In genomic region chr22:45516923-45517675, GRCh38 we compare ENCODE assay signal across 17 cellular contexts. TPM values are rescaled to one million over a fixed set of nuclear protein-coding genes. Genes with fewer than 3 reads are reported as not detected.
DNase-seq lines count a peak whose midpoint lies in the region; ATAC-seq, FAIRE-seq and TF ChIP-seq lines count a peak whose summit lies in the region.
"Had no signal": no experiment of that assay in that cellular context is flagged by ENCODE, and none has a peak within 500 bp of the region (broad histone marks: within the 10 kb centered on the region; RNA-seq: fewer than 3 reads in every experiment).

No MANE protein-coding gene starts in this region.

- H3K23ac ChIP-seq in mesenchymal stem cell (ENCODE audit: low read length in 2 of 2) = peak overlapping the region in 1 of 2 experiments; percentile 27

- H3K9ac ChIP-seq in mesenchymal stem cell (ENCODE audit: low read length) = no peak overlapping the region

- H3K27me3 ChIP-seq in bronchial epithelial cell (ENCODE audit: control insufficient read depth, insufficient read depth, low read length) = no peaks in the 10 kb centered on the region
- no peaks in the 10 kb centered on the region for H3K27me3 ChIP-seq in mesenchymal stem cell (ENCODE audit: control insufficient read depth in 1 of 2, insufficient read depth in 1 of 2, low read length in 2 of 2)
- no peaks in the 10 kb centered on the region for H3K27me3 ChIP-seq in uterus

- H3K27ac Mint-ChIP-seq in naive thymus-derived CD8-positive, alpha-beta T cell = no peak overlapping the region
- H3K27ac Mint-ChIP-seq: activated T-cell treated with anti-CD3 and anti-CD28 coated beads, Interleukin-2, amount 50 U/mL, for 72 hours; progenitor cell of endocrine pancreas had no signal

- no peak overlapping the region for H4K8ac ChIP-seq in mesenchymal stem cell (ENCODE audit: low read length)

- no peak overlapping the region for H2AFZ ChIP-seq in mesenchymal stem cell (ENCODE audit: low read depth, low read length)

- H3K4me1 ChIP-seq in mesenchymal stem cell (ENCODE audit: control insufficient read depth, insufficient read depth, low read depth, low read length) (peaks cover 61% of the 10 kb centered on the region), uterus (peaks cover 8 to 12% of the 10 kb centered on the region in 2 donors)

- peak; percentile 4 for DNase-seq in Right ventricle myocardium inferior (ENCODE audit: missing footprints)
- DNase-seq in Right ventricle myocardium superior = no peak
- peak; percentile 72 for DNase-seq in bronchial epithelial cell (ENCODE audit: low read depth)
- peak; percentile 59 for DNase-seq in mesenchymal stem cell
- DNase-seq in uterus = no peak
- no peak for DNase-seq in NCI-H774 (lab: John Stamatoyannopoulos, UW)
- no peak for DNase-seq in naive thymus-derived CD8-positive, alpha-beta T cell
- no peak for DNase-seq in GDM1 (lab: John Stamatoyannopoulos, UW)
- DNase-seq: activated CD4-positive, CD25-positive, alpha-beta regulatory T cell; activated T-cell treated with anti-CD3 and anti-CD28 coated beads, Interleukin-2, amount 50 U/mL, for 72 hours; DND-41; KG1; left colon; NCI-H345; SHP77 treated with DMSO at 0.1 percent for 48 hours had no signal

- H2BK120ac ChIP-seq in mesenchymal stem cell (ENCODE audit: low read depth, low read length) = no peak overlapping the region

- H2BK5ac ChIP-seq in mesenchymal stem cell (ENCODE audit: low read depth, low read length, poor library complexity, severe bottlenecking) = peak overlapping the region; percentile 77

- no peak for TF ChIP-seq POLR2A in uterus (IDR thresholded peaks at IDR 0.05)

- H3K36me3 ChIP-seq in bronchial epithelial cell (ENCODE audit: control insufficient read depth, insufficient read depth, low read length) (peaks cover 1% of the 10 kb centered on the region), mesenchymal stem cell (ENCODE audit: control insufficient read depth in 1 of 2, insufficient read depth in 2 of 2, low read depth in 1 of 2, low read length in 2 of 2) (peaks cover 30 to 50% of the 10 kb centered on the region in 2 experiments), uterus (no peaks in the 10 kb centered on the region)

- no peaks in the 10 kb centered on the region for H3K4me1 Mint-ChIP-seq in naive thymus-derived CD8-positive, alpha-beta T cell

- no peak for FAIRE-seq in bronchial epithelial cell (lab: Jason Lieb, UNC)

- H3K79me1 ChIP-seq in mesenchymal stem cell (replicated peaks; ENCODE audit: low read length, poor library complexity, severe bottlenecking) = peaks cover 16% of the 10 kb centered on the region

- peak; percentile 2 for TF ChIP-seq CTCF in bronchial epithelial cell (IDR thresholded peaks at IDR 0.05; ENCODE audit: insufficient read depth, low read length, severe bottlenecking)
- TF ChIP-seq CTCF in uterus (IDR thresholded peaks at IDR 0.05) = no peak

- ATAC-seq in Right ventricle myocardium inferior = no peak
- ATAC-seq in Right ventricle myocardium superior (ENCODE audit: poor library complexity) = no peak
- ATAC-seq in naive thymus-derived CD8-positive, alpha-beta T cell = no peak
- ATAC-seq: activated T-cell treated with anti-CD3 and anti-CD28 coated beads, Interleukin-2, amount 50 U/mL, for 72 hours; left colon had no signal

- H3K4me3 Mint-ChIP-seq in naive thymus-derived CD8-positive, alpha-beta T cell = no peak overlapping the region
- H3K4me3 Mint-ChIP-seq: activated T-cell treated with anti-CD3 and anti-CD28 coated beads, Interleukin-2, amount 50 U/mL, for 72 hours had no signal

- H3K27me3 Mint-ChIP-seq in naive thymus-derived CD8-positive, alpha-beta T cell = peaks cover 2 to 21% (median 6%) of the 10 kb centered on the region in 5 donors
- H3K27me3 Mint-ChIP-seq: progenitor cell of endocrine pancreas had no signal

- no peak overlapping the region for H4K91ac ChIP-seq in mesenchymal stem cell (ENCODE audit: low read length)

- peak overlapping the region; percentile 98 for H2AK5ac ChIP-seq in mesenchymal stem cell (ENCODE audit: low read length, severe bottlenecking)

- no peaks in the 10 kb centered on the region for H3K36me3 Mint-ChIP-seq in naive thymus-derived CD8-positive, alpha-beta T cell

- no peak overlapping the region for H3K4me2 ChIP-seq in mesenchymal stem cell (ENCODE audit: low read length, poor library complexity, severe bottlenecking)

- peak overlapping the region in 1 of 2 experiments; percentile 63 for H3K18ac ChIP-seq in mesenchymal stem cell (ENCODE audit: low read depth in 1 of 2, low read length in 2 of 2)

- peak overlapping the region in 1 of 2 experiments; percentile 70 for H2BK12ac ChIP-seq in mesenchymal stem cell (ENCODE audit: low read length in 2 of 2)

- H3K4ac ChIP-seq in mesenchymal stem cell (ENCODE audit: low read depth in 1 of 2, low read length in 2 of 2) = no peak overlapping the region

- intact Hi-C loops in Right ventricle myocardium inferior (cut with DNase I) (no loop called here), Right ventricle myocardium superior (cut with DNase I) (no loop called here), uterus (cut with DNase I; ENCODE audit: low total_unique reads) (no loop called here)

- POLR2A ChIA-PET in naive thymus-derived CD8-positive, alpha-beta T cell (lab: Charles Lee) = no interaction called here

- H3K4me3 ChIP-seq in bronchial epithelial cell (ENCODE audit: low read depth, low read length) (no peak overlapping the region), mesenchymal stem cell (ENCODE audit: insufficient read depth in 1 of 2, low read depth in 1 of 2, low read length in 2 of 2) (no peak overlapping the region), uterus (no peak overlapping the region)

- peak overlapping the region in 1 of 2 experiments; percentile 75 for H3K14ac ChIP-seq in mesenchymal stem cell (ENCODE audit: low read length in 2 of 2)

- WGBS in mesenchymal stem cell = 78% methylated on average over 17 of the region's 18 CpGs

- no peaks in the 10 kb centered on the region for H3K9me3 Mint-ChIP-seq in naive thymus-derived CD8-positive, alpha-beta T cell
- H3K9me3 Mint-ChIP-seq: activated T-cell treated with anti-CD3 and anti-CD28 coated beads, Interleukin-2, amount 50 U/mL, for 72 hours had no signal

- H2BK15ac ChIP-seq in mesenchymal stem cell (ENCODE audit: low read depth, poor library complexity, severe bottlenecking) = no peak overlapping the region

- peak overlapping the region; percentile 84 for H3K27ac ChIP-seq in mesenchymal stem cell (ENCODE audit: low read length, poor library complexity, severe bottlenecking)
- H3K27ac ChIP-seq in uterus = peak overlapping the region; percentile 36 to 88
- H3K27ac ChIP-seq: 22Rv1 had no signal

- no peaks in the 10 kb centered on the region for H3K9me3 ChIP-seq in mesenchymal stem cell (ENCODE audit: control insufficient read depth, low read length)
- no peaks in the 10 kb centered on the region for H3K9me3 ChIP-seq in uterus

RNA-seq across cellular contexts. Expression of gene FBLN1, which starts 14.4 kb away (rescaled TPM):
- total RNA-seq in Right ventricle myocardium inferior = 113 TPM
- 89.5 TPM for total RNA-seq in Right ventricle myocardium superior
- 18.2 and 25.2 TPM in 2 replicates for total RNA-seq in bronchial epithelial cell
- polyA plus RNA-seq in mesenchymal stem cell (2013, experiment 1 of 2) = 190 TPM
- polyA plus RNA-seq in mesenchymal stem cell (2013, experiment 2 of 2) = 191 TPM
- total RNA-seq in uterus = 100 to 1,000 TPM; 388 to 644 (median 479) TPM
- not detected for total RNA-seq in naive thymus-derived CD8-positive, alpha-beta T cell
- not detected for polyA plus RNA-seq in naive thymus-derived CD8-positive, alpha-beta T cell
- total RNA-seq: activated T-cell treated with anti-CD3 and anti-CD28 coated beads, Interleukin-2, amount 50 U/mL, for 72 hours had no signal

Comparison
In these comparisons a context has a peak if more than half of its experiments do, and no peak if none do; other contexts are left out.
1. DNase-seq: peak in Right ventricle myocardium inferior (single experiment), bronchial epithelial cell (single experiment) and mesenchymal stem cell (single experiment); none in Right ventricle myocardium superior (single experiment), uterus (0 of 2), NCI-H774 (single experiment), naive thymus-derived CD8-positive, alpha-beta T cell (0 of 10) and GDM1 (single experiment).
2. RNA of gene FBLN1, which starts 14.4 kb away (total RNA-seq): 388 to 644 TPM in uterus, 113 TPM in Right ventricle myocardium inferior (single experiment), 89.5 TPM in Right ventricle myocardium superior (single experiment) and 18.2 to 25.2 TPM in bronchial epithelial cell; not detected in naive thymus-derived CD8-positive, alpha-beta T cell; every median in the first group is over 10 times any median in the second.